ENCODE assay signal across 1 cellular context in the genomic region with DNA sequence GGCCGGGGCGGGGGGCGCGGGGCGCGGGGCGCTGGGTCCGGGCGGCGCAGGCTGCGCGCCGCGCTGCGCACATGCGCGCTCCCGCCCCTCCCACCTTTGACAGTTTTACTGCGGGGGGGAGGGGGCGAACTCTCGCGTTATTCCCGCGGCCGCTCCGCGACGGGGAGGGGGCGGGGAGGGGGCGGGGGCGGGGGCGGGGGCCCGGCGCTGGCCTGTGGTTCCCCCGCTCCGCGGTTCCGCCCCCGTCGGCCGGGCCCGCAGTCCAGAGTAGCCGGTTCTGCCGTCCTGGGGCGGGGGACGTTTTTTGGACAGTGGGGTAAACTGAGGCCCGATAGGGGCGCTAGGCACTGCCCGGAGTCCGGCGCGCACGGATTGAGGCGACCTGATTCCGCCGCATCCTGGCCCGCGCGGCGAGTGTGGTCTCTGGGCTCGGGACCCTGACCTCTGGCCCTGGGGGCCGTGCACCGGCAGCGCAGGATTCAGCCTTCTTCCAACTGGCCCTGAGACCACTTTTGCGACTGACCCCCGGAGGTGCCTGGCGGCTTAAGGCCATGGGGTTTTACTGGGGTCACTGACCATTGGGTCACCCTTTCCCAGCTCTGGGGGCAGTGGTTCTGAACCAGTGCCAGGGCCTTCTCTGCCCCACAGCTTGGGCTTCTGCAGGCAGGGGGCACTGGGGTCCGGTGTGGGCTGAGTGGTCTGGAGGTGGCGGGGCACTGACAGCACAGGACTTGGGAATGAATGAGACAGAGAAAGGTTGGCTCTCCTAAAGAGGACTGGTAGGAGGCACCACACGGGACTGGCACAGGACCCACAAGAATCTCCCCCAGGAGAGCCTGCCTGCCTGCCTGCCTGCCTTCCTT.
A peak's percentile ranks its signal among the peaks of the same experiment; 100 is the strongest.
TF ChIP-seq lines count a peak whose summit lies in the region.

TSS of gene ZNF512B (minus strand) at position 80 of the 863 bp plus-strand sequence. CDS start 1,980 bp downstream, outside the sequence.

TF ChIP-seq in K562, 482 proteins besides CTCF, POLR2A, EP300 and RAD21 (continues in another document):
- TF ChIP-seq ZBTB1 (CRISPR knock-in tag; IDR thresholded peaks at IDR 0.05; ENCODE audit: borderline replicate concordance, low read depth), result no peak
- peak; percentile 35; the same call in 1 of the 2 replicates for TF ChIP-seq GABPB1 (CRISPR knock-in tag; IDR thresholded peaks at IDR 0.05)
- TF ChIP-seq PTBP1 (IDR thresholded peaks at IDR 0.05; ENCODE audit: low read depth, low read length), result no peak
- TF ChIP-seq TBP (optimal IDR thresholded peaks at IDR 0.05; ENCODE audit: low read depth, low read length), result peak; percentile 45
- TF ChIP-seq ZNF589 (CRISPR knock-in tag; IDR thresholded peaks at IDR 0.05; ENCODE audit: low read depth), result no peak
- peak; percentile 12; the same call in 1 of the 2 replicates for TF ChIP-seq ZFX (CRISPR knock-in tag; IDR thresholded peaks at IDR 0.05)
- TF ChIP-seq, protein P1, sequence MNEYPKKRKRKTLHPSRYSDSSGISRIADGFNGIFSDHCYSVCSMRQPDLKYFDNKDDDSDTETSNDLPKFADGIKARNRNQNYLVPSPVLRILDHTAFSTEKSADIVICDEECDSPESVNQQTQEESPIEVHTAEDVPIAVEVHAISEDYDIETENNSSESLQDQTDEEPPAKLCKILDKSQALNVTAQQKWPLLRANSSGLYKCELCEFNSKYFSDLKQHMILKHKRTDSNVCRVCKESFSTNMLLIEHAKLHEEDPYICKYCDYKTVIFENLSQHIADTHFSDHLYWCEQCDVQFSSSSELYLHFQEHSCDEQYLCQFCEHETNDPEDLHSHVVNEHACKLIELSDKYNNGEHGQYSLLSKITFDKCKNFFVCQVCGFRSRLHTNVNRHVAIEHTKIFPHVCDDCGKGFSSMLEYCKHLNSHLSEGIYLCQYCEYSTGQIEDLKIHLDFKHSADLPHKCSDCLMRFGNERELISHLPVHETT (CRISPR knock-in tag; conservative IDR thresholded peaks at IDR 0.05 in 1 of 2, IDR thresholded peaks at IDR 0.05 in 1 of 2), result no peak
- peak; percentile 79 for TF ChIP-seq ZBTB7A (IDR thresholded peaks at IDR 0.05; ENCODE audit: borderline replicate concordance, control insufficient read depth, low read depth, low read length)
- TF ChIP-seq TBL1XR1 (IDR thresholded peaks at IDR 0.05; ENCODE audit: low read length in 2 of 2), result no peak
- TF ChIP-seq, protein P2, sequence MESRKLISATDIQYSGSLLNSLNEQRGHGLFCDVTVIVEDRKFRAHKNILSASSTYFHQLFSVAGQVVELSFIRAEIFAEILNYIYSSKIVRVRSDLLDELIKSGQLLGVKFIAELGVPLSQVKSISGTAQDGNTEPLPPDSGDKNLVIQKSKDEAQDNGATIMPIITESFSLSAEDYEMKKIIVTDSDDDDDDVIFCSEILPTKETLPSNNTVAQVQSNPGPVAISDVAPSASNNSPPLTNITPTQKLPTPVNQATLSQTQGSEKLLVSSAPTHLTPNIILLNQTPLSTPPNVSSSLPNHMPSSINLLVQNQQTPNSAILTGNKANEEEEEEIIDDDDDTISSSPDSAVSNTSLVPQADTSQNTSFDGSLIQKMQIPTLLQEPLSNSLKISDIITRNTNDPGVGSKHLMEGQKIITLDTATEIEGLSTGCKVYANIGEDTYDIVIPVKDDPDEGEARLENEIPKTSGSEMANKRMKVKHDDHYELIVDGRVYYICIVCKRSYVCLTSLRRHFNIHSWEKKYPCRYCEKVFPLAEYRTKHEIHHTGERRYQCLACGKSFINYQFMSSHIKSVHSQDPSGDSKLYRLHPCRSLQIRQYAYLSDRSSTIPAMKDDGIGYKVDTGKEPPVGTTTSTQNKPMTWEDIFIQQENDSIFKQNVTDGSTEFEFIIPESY (CRISPR knock-in tag; IDR thresholded peaks at IDR 0.05), result peak; percentile 42; the same call in 1 of the 2 replicates
- TF ChIP-seq SAP30 (IDR thresholded peaks at IDR 0.05; ENCODE audit: borderline replicate concordance, insufficient read depth, low read depth, low read length, poor library complexity, severe bottlenecking), result peak; percentile 31
- TF ChIP-seq SIN3A (IDR thresholded peaks at IDR 0.05; ENCODE audit: borderline replicate concordance in 2 of 2, control insufficient read depth in 1 of 2, low read depth in 2 of 2, low read length in 2 of 2), result peak; percentile 74 to 89; a peak in 2 of 4 replicates
- TF ChIP-seq CXXC5 (CRISPR knock-in tag; IDR thresholded peaks at IDR 0.05), result 0 out of 2 replicates have a peak, but pooled peaks have one; percentile 38
- TF ChIP-seq, protein P3, sequence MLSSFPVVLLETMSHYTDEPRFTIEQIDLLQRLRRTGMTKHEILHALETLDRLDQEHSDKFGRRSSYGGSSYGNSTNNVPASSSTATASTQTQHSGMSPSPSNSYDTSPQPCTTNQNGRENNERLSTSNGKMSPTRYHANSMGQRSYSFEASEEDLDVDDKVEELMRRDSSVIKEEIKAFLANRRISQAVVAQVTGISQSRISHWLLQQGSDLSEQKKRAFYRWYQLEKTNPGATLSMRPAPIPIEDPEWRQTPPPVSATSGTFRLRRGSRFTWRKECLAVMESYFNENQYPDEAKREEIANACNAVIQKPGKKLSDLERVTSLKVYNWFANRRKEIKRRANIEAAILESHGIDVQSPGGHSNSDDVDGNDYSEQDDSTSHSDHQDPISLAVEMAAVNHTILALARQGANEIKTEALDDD (IDR thresholded peaks at IDR 0.05), result no peak
- peak; percentile 91 for TF ChIP-seq CHD2 (IDR thresholded peaks at IDR 0.05; ENCODE audit: low read depth, low read length)
- 0 out of 2 replicates have a peak, but pooled peaks have one; percentile 37 for TF ChIP-seq MTA3 (IDR thresholded peaks at IDR 0.05; ENCODE audit: borderline replicate concordance)
- no peak for TF ChIP-seq YY1 (IDR thresholded peaks at IDR 0.05; ENCODE audit: borderline replicate concordance in 1 of 3, control insufficient read depth in 1 of 3, extremely low read depth in 1 of 3, insufficient read depth in 3 of 3, insufficient read length in 1 of 3, insufficient replicate concordance in 2 of 3, low read depth in 1 of 3, low read length in 2 of 3)
- TF ChIP-seq, protein P4, sequence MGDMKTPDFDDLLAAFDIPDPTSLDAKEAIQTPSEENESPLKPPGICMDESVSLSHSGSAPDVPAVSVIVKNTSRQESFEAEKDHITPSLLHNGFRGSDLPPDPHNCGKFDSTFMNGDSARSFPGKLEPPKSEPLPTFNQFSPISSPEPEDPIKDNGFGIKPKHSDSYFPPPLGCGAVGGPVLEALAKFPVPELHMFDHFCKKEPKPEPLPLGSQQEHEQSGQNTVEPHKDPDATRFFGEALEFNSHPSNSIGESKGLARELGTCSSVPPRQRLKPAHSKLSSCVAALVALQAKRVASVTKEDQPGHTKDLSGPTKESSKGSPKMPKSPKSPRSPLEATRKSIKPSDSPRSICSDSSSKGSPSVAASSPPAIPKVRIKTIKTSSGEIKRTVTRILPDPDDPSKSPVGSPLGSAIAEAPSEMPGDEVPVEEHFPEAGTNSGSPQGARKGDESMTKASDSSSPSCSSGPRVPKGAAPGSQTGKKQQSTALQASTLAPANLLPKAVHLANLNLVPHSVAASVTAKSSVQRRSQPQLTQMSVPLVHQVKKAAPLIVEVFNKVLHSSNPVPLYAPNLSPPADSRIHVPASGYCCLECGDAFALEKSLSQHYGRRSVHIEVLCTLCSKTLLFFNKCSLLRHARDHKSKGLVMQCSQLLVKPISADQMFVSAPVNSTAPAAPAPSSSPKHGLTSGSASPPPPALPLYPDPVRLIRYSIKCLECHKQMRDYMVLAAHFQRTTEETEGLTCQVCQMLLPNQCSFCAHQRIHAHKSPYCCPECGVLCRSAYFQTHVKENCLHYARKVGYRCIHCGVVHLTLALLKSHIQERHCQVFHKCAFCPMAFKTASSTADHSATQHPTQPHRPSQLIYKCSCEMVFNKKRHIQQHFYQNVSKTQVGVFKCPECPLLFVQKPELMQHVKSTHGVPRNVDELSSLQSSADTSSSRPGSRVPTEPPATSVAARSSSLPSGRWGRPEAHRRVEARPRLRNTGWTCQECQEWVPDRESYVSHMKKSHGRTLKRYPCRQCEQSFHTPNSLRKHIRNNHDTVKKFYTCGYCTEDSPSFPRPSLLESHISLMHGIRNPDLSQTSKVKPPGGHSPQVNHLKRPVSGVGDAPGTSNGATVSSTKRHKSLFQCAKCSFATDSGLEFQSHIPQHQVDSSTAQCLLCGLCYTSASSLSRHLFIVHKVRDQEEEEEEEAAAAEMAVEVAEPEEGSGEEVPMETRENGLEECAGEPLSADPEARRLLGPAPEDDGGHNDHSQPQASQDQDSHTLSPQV (IDR thresholded peaks at IDR 0.05), result no peak
- TF ChIP-seq, protein P5, sequence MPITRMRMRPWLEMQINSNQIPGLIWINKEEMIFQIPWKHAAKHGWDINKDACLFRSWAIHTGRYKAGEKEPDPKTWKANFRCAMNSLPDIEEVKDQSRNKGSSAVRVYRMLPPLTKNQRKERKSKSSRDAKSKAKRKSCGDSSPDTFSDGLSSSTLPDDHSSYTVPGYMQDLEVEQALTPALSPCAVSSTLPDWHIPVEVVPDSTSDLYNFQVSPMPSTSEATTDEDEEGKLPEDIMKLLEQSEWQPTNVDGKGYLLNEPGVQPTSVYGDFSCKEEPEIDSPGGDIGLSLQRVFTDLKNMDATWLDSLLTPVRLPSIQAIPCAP (CRISPR knock-in tag; IDR thresholded peaks at IDR 0.05; ENCODE audit: borderline replicate concordance), result no peak
- no peak for TF ChIP-seq NR2C1 (IDR thresholded peaks at IDR 0.05)
- TF ChIP-seq NR2C1 (tag; IDR thresholded peaks at IDR 0.05), result no peak
- TF ChIP-seq EGR1 (conservative IDR thresholded peaks at IDR 0.05), result peak; percentile 70
- TF ChIP-seq DDX20 (tag; IDR thresholded peaks at IDR 0.05; ENCODE audit: low read depth), result no peak
- TF ChIP-seq ZNF830 (CRISPR knock-in tag; IDR thresholded peaks at IDR 0.05), result no peak
- no peak for TF ChIP-seq STAT6 (CRISPR knock-in tag; IDR thresholded peaks at IDR 0.05)
- TF ChIP-seq PHF8 (IDR thresholded peaks at IDR 0.05; ENCODE audit: borderline replicate concordance, low read length), result peak; percentile 54; the same call in 1 of the 2 replicates
- TF ChIP-seq SMARCB1 (IDR thresholded peaks at IDR 0.05; ENCODE audit: insufficient read length, low read depth), result no peak
- TF ChIP-seq KLF16 (IDR thresholded peaks at IDR 0.05), result no peak
- no peak for TF ChIP-seq POLR2G (IDR thresholded peaks at IDR 0.05; ENCODE audit: low read depth, low read length)
- TF ChIP-seq, protein P6, sequence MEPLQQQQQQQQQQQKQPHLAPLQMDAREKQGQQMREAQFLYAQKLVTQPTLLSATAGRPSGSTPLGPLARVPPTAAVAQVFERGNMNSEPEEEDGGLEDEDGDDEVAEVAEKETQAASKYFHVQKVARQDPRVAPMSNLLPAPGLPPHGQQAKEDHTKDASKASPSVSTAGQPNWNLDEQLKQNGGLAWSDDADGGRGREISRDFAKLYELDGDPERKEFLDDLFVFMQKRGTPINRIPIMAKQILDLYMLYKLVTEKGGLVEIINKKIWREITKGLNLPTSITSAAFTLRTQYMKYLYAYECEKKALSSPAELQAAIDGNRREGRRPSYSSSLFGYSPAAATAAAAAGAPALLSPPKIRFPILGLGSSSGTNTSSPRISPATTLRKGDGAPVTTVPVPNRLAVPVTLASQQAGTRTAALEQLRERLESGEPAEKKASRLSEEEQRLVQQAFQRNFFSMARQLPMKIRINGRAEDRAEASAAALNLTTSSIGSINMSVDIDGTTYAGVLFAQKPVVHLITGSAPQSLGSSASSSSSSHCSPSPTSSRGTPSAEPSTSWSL (CRISPR knock-in tag; IDR thresholded peaks at IDR 0.05; ENCODE audit: borderline replicate concordance), result no peak
- peak; percentile 98 for TF ChIP-seq VEZF1 (CRISPR knock-in tag; IDR thresholded peaks at IDR 0.05)
- no peak for TF ChIP-seq HINFP (tag; conservative IDR thresholded peaks at IDR 0.05; ENCODE audit: low read depth)
- TF ChIP-seq PCBP1 (IDR thresholded peaks at IDR 0.05; ENCODE audit: low read depth, low read length, poor library complexity, severe bottlenecking), result peak; percentile 66
- TF ChIP-seq, protein P7, sequence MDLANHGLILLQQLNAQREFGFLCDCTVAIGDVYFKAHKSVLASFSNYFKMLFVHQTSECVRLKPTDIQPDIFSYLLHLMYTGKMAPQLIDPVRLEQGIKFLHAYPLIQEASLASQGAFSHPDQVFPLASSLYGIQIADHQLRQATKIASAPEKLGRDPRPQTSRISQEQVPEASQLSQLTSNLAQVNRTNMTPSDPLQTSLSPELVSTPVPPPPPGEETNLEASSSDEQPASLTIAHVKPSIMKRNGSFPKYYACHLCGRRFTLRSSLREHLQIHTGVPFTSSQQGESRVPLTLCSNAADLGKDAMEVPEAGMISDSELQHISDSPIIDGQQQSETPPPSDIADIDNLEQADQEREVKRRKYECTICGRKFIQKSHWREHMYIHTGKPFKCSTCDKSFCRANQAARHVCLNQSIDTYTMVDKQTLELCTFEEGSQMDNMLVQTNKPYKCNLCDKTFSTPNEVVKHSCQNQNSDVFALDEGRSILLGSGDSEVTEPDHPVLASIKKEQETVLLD (IDR thresholded peaks at IDR 0.05), result 0 out of 2 replicates have a peak, but pooled peaks have one; percentile 52
